Comparison of ENCODE assay signal across 1 cellular context in the genomic region with DNA sequence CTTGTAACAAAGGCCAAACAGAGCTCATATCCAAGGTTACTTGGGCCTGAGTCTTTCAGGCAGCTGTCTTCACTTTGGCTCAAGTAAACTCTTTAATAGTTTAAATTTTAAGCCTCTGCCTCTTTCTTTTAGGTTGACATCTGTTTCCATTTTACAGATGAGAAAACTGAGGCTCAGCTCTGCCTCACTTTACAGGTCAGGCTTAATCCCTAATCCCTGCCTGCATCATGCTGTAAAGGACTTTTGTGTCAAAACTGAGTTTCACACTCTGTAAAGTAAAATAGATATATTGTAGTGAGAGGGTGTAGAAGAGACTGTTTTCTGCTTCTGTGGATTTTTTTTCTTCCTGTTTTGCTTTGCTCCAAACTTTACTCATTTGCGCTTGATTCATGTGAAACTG.
A peak's percentile ranks its signal among the peaks of the same experiment; 100 is the strongest.
TF ChIP-seq lines count a peak whose summit lies in the region.

No MANE protein-coding gene starts in this region.

TF ChIP-seq in GM12878, 131 proteins besides CTCF, POLR2A, EP300 and RAD21 (continued from another document):
- TF ChIP-seq, protein P1, sequence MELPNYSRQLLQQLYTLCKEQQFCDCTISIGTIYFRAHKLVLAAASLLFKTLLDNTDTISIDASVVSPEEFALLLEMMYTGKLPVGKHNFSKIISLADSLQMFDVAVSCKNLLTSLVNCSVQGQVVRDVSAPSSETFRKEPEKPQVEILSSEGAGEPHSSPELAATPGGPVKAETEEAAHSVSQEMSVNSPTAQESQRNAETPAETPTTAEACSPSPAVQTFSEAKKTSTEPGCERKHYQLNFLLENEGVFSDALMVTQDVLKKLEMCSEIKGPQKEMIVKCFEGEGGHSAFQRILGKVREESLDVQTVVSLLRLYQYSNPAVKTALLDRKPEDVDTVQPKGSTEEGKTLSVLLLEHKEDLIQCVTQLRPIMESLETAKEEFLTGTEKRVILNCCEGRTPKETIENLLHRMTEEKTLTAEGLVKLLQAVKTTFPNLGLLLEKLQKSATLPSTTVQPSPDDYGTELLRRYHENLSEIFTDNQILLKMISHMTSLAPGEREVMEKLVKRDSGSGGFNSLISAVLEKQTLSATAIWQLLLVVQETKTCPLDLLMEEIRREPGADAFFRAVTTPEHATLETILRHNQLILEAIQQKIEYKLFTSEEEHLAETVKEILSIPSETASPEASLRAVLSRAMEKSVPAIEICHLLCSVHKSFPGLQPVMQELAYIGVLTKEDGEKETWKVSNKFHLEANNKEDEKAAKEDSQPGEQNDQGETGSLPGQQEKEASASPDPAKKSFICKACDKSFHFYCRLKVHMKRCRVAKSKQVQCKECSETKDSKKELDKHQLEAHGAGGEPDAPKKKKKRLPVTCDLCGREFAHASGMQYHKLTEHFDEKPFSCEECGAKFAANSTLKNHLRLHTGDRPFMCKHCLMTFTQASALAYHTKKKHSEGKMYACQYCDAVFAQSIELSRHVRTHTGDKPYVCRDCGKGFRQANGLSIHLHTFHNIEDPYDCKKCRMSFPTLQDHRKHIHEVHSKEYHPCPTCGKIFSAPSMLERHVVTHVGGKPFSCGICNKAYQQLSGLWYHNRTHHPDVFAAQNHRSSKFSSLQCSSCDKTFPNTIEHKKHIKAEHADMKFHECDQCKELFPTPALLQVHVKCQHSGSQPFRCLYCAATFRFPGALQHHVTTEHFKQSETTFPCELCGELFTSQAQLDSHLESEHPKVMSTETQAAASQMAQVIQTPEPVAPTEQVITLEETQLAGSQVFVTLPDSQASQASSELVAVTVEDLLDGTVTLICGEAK (IDR thresholded peaks at IDR 0.05; ENCODE audit: borderline replicate concordance) = peak; percentile 41; the same call in 1 of the 2 replicates
- no peak for TF ChIP-seq ESRRA (IDR thresholded peaks at IDR 0.05; ENCODE audit: low read length)
